ENCODE assay signal across 2 cellular contexts in genomic region chr2:218168635-218169462, GRCh38.
TF ChIP-seq lines count a peak whose summit lies in the region.

No MANE protein-coding gene starts in this region.

TF ChIP-seq in GM12878, 131 proteins besides CTCF, POLR2A, EP300 and RAD21 (continued from another document):
- TF ChIP-seq, protein P1, sequence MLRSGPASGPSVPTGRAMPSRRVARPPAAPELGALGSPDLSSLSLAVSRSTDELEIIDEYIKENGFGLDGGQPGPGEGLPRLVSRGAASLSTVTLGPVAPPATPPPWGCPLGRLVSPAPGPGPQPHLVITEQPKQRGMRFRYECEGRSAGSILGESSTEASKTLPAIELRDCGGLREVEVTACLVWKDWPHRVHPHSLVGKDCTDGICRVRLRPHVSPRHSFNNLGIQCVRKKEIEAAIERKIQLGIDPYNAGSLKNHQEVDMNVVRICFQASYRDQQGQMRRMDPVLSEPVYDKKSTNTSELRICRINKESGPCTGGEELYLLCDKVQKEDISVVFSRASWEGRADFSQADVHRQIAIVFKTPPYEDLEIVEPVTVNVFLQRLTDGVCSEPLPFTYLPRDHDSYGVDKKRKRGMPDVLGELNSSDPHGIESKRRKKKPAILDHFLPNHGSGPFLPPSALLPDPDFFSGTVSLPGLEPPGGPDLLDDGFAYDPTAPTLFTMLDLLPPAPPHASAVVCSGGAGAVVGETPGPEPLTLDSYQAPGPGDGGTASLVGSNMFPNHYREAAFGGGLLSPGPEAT (IDR thresholded peaks at IDR 0.05; ENCODE audit: low read depth), result 0 out of 2 replicates have a peak, but pooled peaks have one; percentile 23
- TF ChIP-seq, protein P2, sequence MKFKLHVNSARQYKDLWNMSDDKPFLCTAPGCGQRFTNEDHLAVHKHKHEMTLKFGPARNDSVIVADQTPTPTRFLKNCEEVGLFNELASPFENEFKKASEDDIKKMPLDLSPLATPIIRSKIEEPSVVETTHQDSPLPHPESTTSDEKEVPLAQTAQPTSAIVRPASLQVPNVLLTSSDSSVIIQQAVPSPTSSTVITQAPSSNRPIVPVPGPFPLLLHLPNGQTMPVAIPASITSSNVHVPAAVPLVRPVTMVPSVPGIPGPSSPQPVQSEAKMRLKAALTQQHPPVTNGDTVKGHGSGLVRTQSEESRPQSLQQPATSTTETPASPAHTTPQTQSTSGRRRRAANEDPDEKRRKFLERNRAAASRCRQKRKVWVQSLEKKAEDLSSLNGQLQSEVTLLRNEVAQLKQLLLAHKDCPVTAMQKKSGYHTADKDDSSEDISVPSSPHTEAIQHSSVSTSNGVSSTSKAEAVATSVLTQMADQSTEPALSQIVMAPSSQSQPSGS (IDR thresholded peaks at IDR 0.05; ENCODE audit: low read length), result no peak
- no peak for TF ChIP-seq TBL1XR1 (IDR thresholded peaks at IDR 0.05; ENCODE audit: low read depth, low read length)
- TF ChIP-seq MEF2B (IDR thresholded peaks at IDR 0.05; ENCODE audit: partially characterized antibody, poor library complexity, severe bottlenecking), result peak; percentile 49

TF ChIP-seq in liver, 16 proteins besides CTCF, POLR2A, EP300 and RAD21 (continued from another document):
- TF ChIP-seq, protein P3, sequence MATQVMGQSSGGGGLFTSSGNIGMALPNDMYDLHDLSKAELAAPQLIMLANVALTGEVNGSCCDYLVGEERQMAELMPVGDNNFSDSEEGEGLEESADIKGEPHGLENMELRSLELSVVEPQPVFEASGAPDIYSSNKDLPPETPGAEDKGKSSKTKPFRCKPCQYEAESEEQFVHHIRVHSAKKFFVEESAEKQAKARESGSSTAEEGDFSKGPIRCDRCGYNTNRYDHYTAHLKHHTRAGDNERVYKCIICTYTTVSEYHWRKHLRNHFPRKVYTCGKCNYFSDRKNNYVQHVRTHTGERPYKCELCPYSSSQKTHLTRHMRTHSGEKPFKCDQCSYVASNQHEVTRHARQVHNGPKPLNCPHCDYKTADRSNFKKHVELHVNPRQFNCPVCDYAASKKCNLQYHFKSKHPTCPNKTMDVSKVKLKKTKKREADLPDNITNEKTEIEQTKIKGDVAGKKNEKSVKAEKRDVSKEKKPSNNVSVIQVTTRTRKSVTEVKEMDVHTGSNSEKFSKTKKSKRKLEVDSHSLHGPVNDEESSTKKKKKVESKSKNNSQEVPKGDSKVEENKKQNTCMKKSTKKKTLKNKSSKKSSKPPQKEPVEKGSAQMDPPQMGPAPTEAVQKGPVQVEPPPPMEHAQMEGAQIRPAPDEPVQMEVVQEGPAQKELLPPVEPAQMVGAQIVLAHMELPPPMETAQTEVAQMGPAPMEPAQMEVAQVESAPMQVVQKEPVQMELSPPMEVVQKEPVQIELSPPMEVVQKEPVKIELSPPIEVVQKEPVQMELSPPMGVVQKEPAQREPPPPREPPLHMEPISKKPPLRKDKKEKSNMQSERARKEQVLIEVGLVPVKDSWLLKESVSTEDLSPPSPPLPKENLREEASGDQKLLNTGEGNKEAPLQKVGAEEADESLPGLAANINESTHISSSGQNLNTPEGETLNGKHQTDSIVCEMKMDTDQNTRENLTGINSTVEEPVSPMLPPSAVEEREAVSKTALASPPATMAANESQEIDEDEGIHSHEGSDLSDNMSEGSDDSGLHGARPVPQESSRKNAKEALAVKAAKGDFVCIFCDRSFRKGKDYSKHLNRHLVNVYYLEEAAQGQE (IDR thresholded peaks at IDR 0.05), result no peak
